ENCODE assay signal across 1 cellular context in genomic region chr17:7842380-7842949, GRCh38.
TF ChIP-seq lines count a peak whose summit lies in the region.

No MANE protein-coding gene starts in this region.

TF ChIP-seq in K562, 482 proteins besides CTCF, POLR2A, EP300 and RAD21 (continues in another document):
- TF ChIP-seq FOXP1 (CRISPR knock-in tag; IDR thresholded peaks at IDR 0.05), result no peak
- 0 out of 4 replicates have a peak, but pooled peaks of 1 of the 2 experiments have one; percentile 50 for TF ChIP-seq UBTF (IDR thresholded peaks at IDR 0.05; ENCODE audit: borderline replicate concordance in 1 of 2, low read depth in 2 of 2, low read length in 2 of 2)
- TF ChIP-seq ADNP (tag; IDR thresholded peaks at IDR 0.05), result no peak
- TF ChIP-seq JUND (IDR thresholded peaks at IDR 0.05; ENCODE audit: borderline replicate concordance, low read depth, low read length), result peak; percentile 45
- TF ChIP-seq JUND (tag; IDR thresholded peaks at IDR 0.05; ENCODE audit: borderline replicate concordance, low read depth, low read length), result no peak
- TF ChIP-seq SETDB1 (IDR thresholded peaks at IDR 0.05; ENCODE audit: low read length), result no peak
- TF ChIP-seq HDAC2 (IDR thresholded peaks at IDR 0.05), result peak; percentile 10; the same call in 1 of the 2 replicates
- peak; percentile 71; the same call in 1 of the 2 replicates for TF ChIP-seq DPF2 (IDR thresholded peaks at IDR 0.05)
- no peak for TF ChIP-seq SIN3A (IDR thresholded peaks at IDR 0.05; ENCODE audit: borderline replicate concordance in 2 of 2, control insufficient read depth in 1 of 2, low read depth in 2 of 2, low read length in 2 of 2)
- peak; percentile 7 for TF ChIP-seq KDM5B (IDR thresholded peaks at IDR 0.05; ENCODE audit: insufficient replicate concordance, low read depth, low read length)
- TF ChIP-seq PPARD (CRISPR knock-in tag; IDR thresholded peaks at IDR 0.05), result no peak
- TF ChIP-seq E2F4 (CRISPR knock-in tag; IDR thresholded peaks at IDR 0.05; ENCODE audit: low read depth), result 0 out of 2 replicates have a peak, but pooled peaks have one; percentile 23
- peak; percentile 17 for TF ChIP-seq TAF9B (IDR thresholded peaks at IDR 0.05; ENCODE audit: partially characterized antibody)
- TF ChIP-seq ARID1B (IDR thresholded peaks at IDR 0.05), result peak; percentile 47
- TF ChIP-seq GTF2E2 (tag; IDR thresholded peaks at IDR 0.05), result 0 out of 2 replicates have a peak, but pooled peaks have one; percentile 36
- TF ChIP-seq ZEB2 (IDR thresholded peaks at IDR 0.05), result 0 out of 2 replicates have a peak, but pooled peaks have one; percentile 8
- TF ChIP-seq BCL6 (CRISPR knock-in tag; IDR thresholded peaks at IDR 0.05), result no peak
- no peak for TF ChIP-seq GTF2A2 (tag; IDR thresholded peaks at IDR 0.05)
- peak; percentile 26 for TF ChIP-seq POLR2B (IDR thresholded peaks at IDR 0.05; ENCODE audit: low read depth, partially characterized antibody)
- TF ChIP-seq CBFA2T3 (IDR thresholded peaks at IDR 0.05), result no peak; the same call in 1 of the 2 replicates
- TF ChIP-seq PKNOX1 (IDR thresholded peaks at IDR 0.05), result no peak
- 0 out of 2 replicates have a peak, but pooled peaks have one; percentile 25 for TF ChIP-seq NFRKB (IDR thresholded peaks at IDR 0.05; ENCODE audit: low read depth)
- TF ChIP-seq KLF10 (CRISPR knock-in tag; IDR thresholded peaks at IDR 0.05), result no peak
- no peak for TF ChIP-seq RHOXF2B (CRISPR knock-in tag; conservative IDR thresholded peaks at IDR 0.05)
- no peak for TF ChIP-seq NBN (IDR thresholded peaks at IDR 0.05; ENCODE audit: low read depth)
- TF ChIP-seq POLR2G (IDR thresholded peaks at IDR 0.05; ENCODE audit: low read depth, low read length), result peak; percentile 69
- TF ChIP-seq FOXA3 (CRISPR knock-in tag; conservative IDR thresholded peaks at IDR 0.05 in 1 of 2, IDR thresholded peaks at IDR 0.05 in 1 of 2), result 0 out of 4 replicates have a peak, but pooled peaks of 1 of the 2 experiments have one; percentile 20
- peak in 1 of 2 experiments; percentile 71; a peak in 1 of 4 replicates for TF ChIP-seq TEAD1 (CRISPR knock-in tag; IDR thresholded peaks at IDR 0.05)
- TF ChIP-seq NONO (IDR thresholded peaks at IDR 0.05; ENCODE audit: low read depth in 2 of 2, low read length in 1 of 2), result 0 out of 4 replicates have a peak, but pooled peaks of 1 of the 2 experiments have one; percentile 24
- peak; percentile 20; the same call in 1 of the 2 replicates for TF ChIP-seq PHF8 (IDR thresholded peaks at IDR 0.05; ENCODE audit: borderline replicate concordance, low read length)
- no peak for TF ChIP-seq ZNF436 (CRISPR knock-in tag; IDR thresholded peaks at IDR 0.05)
- TF ChIP-seq AFF4 (CRISPR knock-in tag; IDR thresholded peaks at IDR 0.05), result peak; percentile 82
- TF ChIP-seq SUPT5H (IDR thresholded peaks at IDR 0.05), result peak; percentile 52; the same call in 1 of the 2 replicates
- TF ChIP-seq STAT5B (CRISPR knock-in tag; IDR thresholded peaks at IDR 0.05), result no peak
- peak; percentile 32 for TF ChIP-seq TAF1 (IDR thresholded peaks at IDR 0.05; ENCODE audit: control insufficient read depth, extremely low read depth, insufficient read depth, low read length, severe bottlenecking)
- TF ChIP-seq CHD1 (IDR thresholded peaks at IDR 0.05; ENCODE audit: low read length), result no peak
- 0 out of 2 replicates have a peak, but pooled peaks have one; percentile 13 for TF ChIP-seq RB1 (IDR thresholded peaks at IDR 0.05; ENCODE audit: low read depth)
- TF ChIP-seq ZBTB11 (CRISPR knock-in tag; IDR thresholded peaks at IDR 0.05), result peak in 1 of 3 experiments; percentile 86; a peak in 1 of 6 replicates
- no peak for TF ChIP-seq MYBL2 (IDR thresholded peaks at IDR 0.05; ENCODE audit: low read depth)
- TF ChIP-seq MYBL2 (CRISPR knock-in tag; IDR thresholded peaks at IDR 0.05; ENCODE audit: borderline replicate concordance), result no peak
- TF ChIP-seq ATF7 (IDR thresholded peaks at IDR 0.05), result no peak
- no peak for TF ChIP-seq E2F1 (CRISPR knock-in tag; IDR thresholded peaks at IDR 0.05)
- peak; percentile 17; the same call in 1 of the 2 replicates for TF ChIP-seq BHLHE40 (IDR thresholded peaks at IDR 0.05; ENCODE audit: low read length)
- TF ChIP-seq MAX (CRISPR knock-in tag; IDR thresholded peaks at IDR 0.05), result peak; percentile 11
- peak in 1 of 2 experiments; percentile 43; a peak in 1 of 4 replicates for TF ChIP-seq MAZ (CRISPR knock-in tag; conservative IDR thresholded peaks at IDR 0.05 in 1 of 2, IDR thresholded peaks at IDR 0.05 in 1 of 2)
- peak; percentile 91 for TF ChIP-seq ZBTB7A (IDR thresholded peaks at IDR 0.05; ENCODE audit: borderline replicate concordance, control insufficient read depth, low read depth, low read length)
- TF ChIP-seq TAF7 (tag; IDR thresholded peaks at IDR 0.05), result 0 out of 2 replicates have a peak, but pooled peaks have one; percentile 11
- TF ChIP-seq SMARCA4 (IDR thresholded peaks at IDR 0.05), result peak; percentile 69; the same call in 1 of the 2 replicates
- TF ChIP-seq PHB (CRISPR knock-in tag; IDR thresholded peaks at IDR 0.05), result 0 out of 2 replicates have a peak, but pooled peaks have one; percentile 18
- 0 out of 2 replicates have a peak, but pooled peaks have one; percentile 27 for TF ChIP-seq CREM (IDR thresholded peaks at IDR 0.05; ENCODE audit: low read depth)
- TF ChIP-seq NCOR1 (IDR thresholded peaks at IDR 0.05), result 0 out of 2 replicates have a peak, but pooled peaks have one; percentile 20
- TF ChIP-seq ILF3 (IDR thresholded peaks at IDR 0.05; ENCODE audit: borderline replicate concordance), result no peak
- peak; percentile 78 for TF ChIP-seq RBFOX2 (IDR thresholded peaks at IDR 0.05; ENCODE audit: low read depth, low read length)
- TF ChIP-seq BRD4 (IDR thresholded peaks at IDR 0.05), result peak; percentile 54; the same call in 1 of the 2 replicates
- TF ChIP-seq L3MBTL2 (IDR thresholded peaks at IDR 0.05), result 0 out of 2 replicates have a peak, but pooled peaks have one; percentile 24
- TF ChIP-seq SAFB (IDR thresholded peaks at IDR 0.05; ENCODE audit: borderline replicate concordance, low read depth, low read length), result 0 out of 2 replicates have a peak, but pooled peaks have one; percentile 42
- TF ChIP-seq EGR1 (conservative IDR thresholded peaks at IDR 0.05), result peak; percentile 81
- TF ChIP-seq FOXJ2 (tag; IDR thresholded peaks at IDR 0.05), result 0 out of 2 replicates have a peak, but pooled peaks have one; percentile 19
